ENCODE assay signal across 17 cellular contexts in the genomic region with DNA sequence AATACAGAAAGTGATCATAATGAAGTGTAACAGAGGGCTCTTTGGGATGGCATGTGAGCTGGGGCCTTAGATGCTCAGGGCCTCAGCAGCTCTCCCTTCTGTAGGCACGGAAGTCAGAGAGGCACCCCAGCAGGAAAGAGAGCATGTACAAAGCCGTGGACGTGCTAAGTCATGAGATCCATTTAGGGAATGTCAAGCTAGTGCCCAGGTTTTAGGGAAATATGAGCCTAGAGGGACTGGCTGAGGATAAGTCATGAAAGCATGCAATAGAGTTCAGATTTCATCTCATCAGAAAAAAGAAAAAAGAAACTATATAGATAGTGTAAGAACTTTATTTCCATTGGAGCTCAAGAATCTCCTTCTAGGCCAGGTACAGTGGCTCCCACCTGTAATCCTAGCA.
DNase-seq lines count a peak whose midpoint lies in the region; ATAC-seq and TF ChIP-seq lines count a peak whose summit lies in the region.
"Had no signal": no experiment of that assay in that cellular context is flagged by ENCODE, and none has a peak within 500 bp of the region (broad histone marks: within the 10 kb centered on the region; RNA-seq: fewer than 3 reads in every experiment).

No MANE protein-coding gene starts in this region.

- H4K8ac ChIP-seq in trophoblast cell (ENCODE audit: low read depth, low read length) = no peak overlapping the region

- H3K9ac ChIP-seq in trophoblast cell (ENCODE audit: low read length) = no peak overlapping the region

- H4K91ac ChIP-seq in trophoblast cell (ENCODE audit: low read depth, low read length) = no peak overlapping the region

- CTCF ChIA-PET in activated B cell treated with CpG ODN at 0.5 μM for 24 hours (lab: Charles Lee) (no interaction called here), HEK293T (lab: Yijun Ruan, JAX) (no interaction called here)

- no peak overlapping the region for H2AFZ ChIP-seq in trophoblast cell (ENCODE audit: insufficient read depth, low read length, poor library complexity)
- H2AFZ ChIP-seq: GM23338 had no signal

- no peak overlapping the region for H2BK5ac ChIP-seq in trophoblast cell (ENCODE audit: low read depth, low read length, poor library complexity)

- no peaks in the 10 kb centered on the region for H3K27me3 Mint-ChIP-seq in activated B cell treated with CpG ODN at 0.5 μM for 24 hours
- H3K27me3 Mint-ChIP-seq in stimulated activated memory B cell treated with anti-CD40 and anti-IgM and Interleukin-4, amounts not matched to agents 10 μg/mL and 1 μg/mL and 100 μg/mL, for 72 hours = no peaks in the 10 kb centered on the region

- no peaks in the 10 kb centered on the region for H3K4me1 ChIP-seq in trophoblast cell (ENCODE audit: control insufficient read depth in 1 of 2, insufficient read depth in 2 of 2, low read length in 2 of 2)

- no peak for ATAC-seq in activated B cell treated with CpG ODN at 0.5 μM for 24 hours (ENCODE audit: low read depth)
- ATAC-seq in stimulated activated memory B cell treated with anti-CD40 and anti-IgM and Interleukin-4, amounts not matched to agents 10 μg/mL and 1 μg/mL and 100 μg/mL, for 72 hours = no peak
- ATAC-seq: CD8-positive, alpha-beta T cell; GM23338 had no signal

- no peaks in the 10 kb centered on the region for H3K36me3 ChIP-seq in trophoblast cell (ENCODE audit: control insufficient read depth in 1 of 2, insufficient read depth in 2 of 2, low read length in 2 of 2)

- no peak overlapping the region for H3K4me2 ChIP-seq in trophoblast cell (ENCODE audit: low read length)
- H3K4me2 ChIP-seq: GM23338 had no signal

- H3K36me3 Mint-ChIP-seq in activated B cell treated with CpG ODN at 0.5 μM for 24 hours (ENCODE audit: low read depth) = no peaks in the 10 kb centered on the region
- H3K36me3 Mint-ChIP-seq in stimulated activated memory B cell treated with anti-CD40 and anti-IgM and Interleukin-4, amounts not matched to agents 10 μg/mL and 1 μg/mL and 100 μg/mL, for 72 hours = peaks cover 8% of the 10 kb centered on the region
- H3K36me3 Mint-ChIP-seq: CD8-positive, alpha-beta T cell had no signal

- no peak overlapping the region for H3K27ac ChIP-seq in trophoblast cell (ENCODE audit: low read depth, low read length)
- H3K27ac ChIP-seq: 22Rv1 had no signal

- no peak overlapping the region for H3K4me3 Mint-ChIP-seq in activated B cell treated with CpG ODN at 0.5 μM for 24 hours
- no peak overlapping the region for H3K4me3 Mint-ChIP-seq in stimulated activated memory B cell treated with anti-CD40 and anti-IgM and Interleukin-4, amounts not matched to agents 10 μg/mL and 1 μg/mL and 100 μg/mL, for 72 hours
- H3K4me3 Mint-ChIP-seq: CD8-positive, alpha-beta T cell; GM23338; H9 had no signal

- peaks cover 1% of the 10 kb centered on the region for H3K9me3 ChIP-seq in trophoblast cell (ENCODE audit: insufficient read depth, low read depth, low read length)

- DNase-seq in NCI-H2171 treated with DMSO at 0.1 percent for 48 hours (lab: John Stamatoyannopoulos, UW) (peak; percentile 19), NCI-H2171 (lab: John Stamatoyannopoulos, UW) (no peak), activated B cell treated with CpG ODN at 0.5 μM for 24 hours (no peak), fibroblast of gingiva (ENCODE audit: low read depth) (peak; percentile 44), trophoblast cell (no peak), midbrain (lab: John Stamatoyannopoulos, UW) (no peak), HEK293T (ENCODE audit: extremely low spot score) (no peak)
- DNase-seq: C1 segment of cervical spinal cord; CD8-positive, alpha-beta T cell; COR-L47; DMS153; DMS79 treated with DMSO at 0.1 percent for 48 hours; GDM1; H9 had no signal

- no peaks in the 10 kb centered on the region for H3K9me3 Mint-ChIP-seq in activated B cell treated with CpG ODN at 0.5 μM for 24 hours
- H3K9me3 Mint-ChIP-seq in stimulated activated memory B cell treated with anti-CD40 and anti-IgM and Interleukin-4, amounts not matched to agents 10 μg/mL and 1 μg/mL and 100 μg/mL, for 72 hours = no peaks in the 10 kb centered on the region
- H3K9me3 Mint-ChIP-seq: CD8-positive, alpha-beta T cell; GM23338; H9 had no signal

- H2BK120ac ChIP-seq in trophoblast cell (ENCODE audit: insufficient read depth, low read length, poor library complexity) = no peak overlapping the region

- no peaks in the 10 kb centered on the region for H3K79me2 ChIP-seq in trophoblast cell (ENCODE audit: control insufficient read depth, insufficient read depth, low read length, poor library complexity)

- H3K4ac ChIP-seq in trophoblast cell (ENCODE audit: low read depth, low read length) = no peak overlapping the region

- no peak overlapping the region for H4K12ac ChIP-seq in trophoblast cell (ENCODE audit: low read depth, low read length)

- POLR2A ChIA-PET in activated B cell treated with CpG ODN at 0.5 μM for 24 hours (lab: Charles Lee) = no interaction called here
- POLR2A ChIA-PET in HEK293T (lab: Yijun Ruan, JAX) = no interaction called here

- H3K4me1 Mint-ChIP-seq in activated B cell treated with CpG ODN at 0.5 μM for 24 hours = peaks cover 78% of the 10 kb centered on the region
- H3K4me1 Mint-ChIP-seq in stimulated activated memory B cell treated with anti-CD40 and anti-IgM and Interleukin-4, amounts not matched to agents 10 μg/mL and 1 μg/mL and 100 μg/mL, for 72 hours = peaks cover 53% of the 10 kb centered on the region

- H3K27me3 ChIP-seq in trophoblast cell (ENCODE audit: insufficient read depth, low read length) = no peaks in the 10 kb centered on the region

- H2AK5ac ChIP-seq in trophoblast cell (ENCODE audit: low read length) = no peak overlapping the region

- H3K18ac ChIP-seq in trophoblast cell (ENCODE audit: low read length) = no peak overlapping the region

- H3K79me1 ChIP-seq in trophoblast cell (ENCODE audit: low read length) = no peaks in the 10 kb centered on the region

- intact Hi-C loops in activated B cell treated with CpG ODN at 0.5 μM for 24 hours (cut with micrococcal nuclease) = no loop called here

- H3K27ac Mint-ChIP-seq in activated B cell treated with CpG ODN at 0.5 μM for 24 hours = peak overlapping the region; percentile 90
- peak overlapping the region; percentile 74 for H3K27ac Mint-ChIP-seq in stimulated activated memory B cell treated with anti-CD40 and anti-IgM and Interleukin-4, amounts not matched to agents 10 μg/mL and 1 μg/mL and 100 μg/mL, for 72 hours
- H3K27ac Mint-ChIP-seq: CD8-positive, alpha-beta T cell; GM23338; H9 had no signal

- H3K23ac ChIP-seq in trophoblast cell (ENCODE audit: low read length) = no peak overlapping the region

- no peak overlapping the region for H3K4me3 ChIP-seq in trophoblast cell (ENCODE audit: low read depth, low read length)
- H3K4me3 ChIP-seq: GM23338 had no signal

- H3K14ac ChIP-seq in trophoblast cell (ENCODE audit: low read length) = no peak overlapping the region

- H2BK12ac ChIP-seq in trophoblast cell (ENCODE audit: low read length) = no peak overlapping the region

- no CpG with 5 or more reads among the region's 3 CpGs for WGBS in trophoblast cell (ENCODE audit: extremely low coverage, insufficient coverage, insufficient read length)

- no peak for TF ChIP-seq CTCF in activated B cell treated with CpG ODN at 0.5 μM for 24 hours (IDR thresholded peaks at IDR 0.05)

TF ChIP-seq in HEK293T, 16 proteins besides CTCF, POLR2A, EP300 and RAD21:
- TF ChIP-seq FOXK2 (IDR thresholded peaks at IDR 0.05) (no peak), ZNF384 (IDR thresholded peaks at IDR 0.05) (no peak), FOXM1 (IDR thresholded peaks at IDR 0.05; ENCODE audit: borderline replicate concordance) (no peak), SP1 (IDR thresholded peaks at IDR 0.05) (no peak), L3MBTL2 (conservative IDR thresholded peaks at IDR 0.05) (no peak), SUZ12 (IDR thresholded peaks at IDR 0.05) (no peak), BHLHE40 (IDR thresholded peaks at IDR 0.05; ENCODE audit: borderline replicate concordance) (no peak), TARDBP (IDR thresholded peaks at IDR 0.05) (no peak), HDGF (IDR thresholded peaks at IDR 0.05; ENCODE audit: borderline replicate concordance) (no peak), FOXA1 (IDR thresholded peaks at IDR 0.05) (no peak)

Comparison
In these comparisons a context has a peak if more than half of its experiments do, and no peak if none do; other contexts are left out.
1. DNase-seq: peak in NCI-H2171 treated with DMSO at 0.1 percent for 48 hours (single experiment) and fibroblast of gingiva (single experiment); none in NCI-H2171 (single experiment), activated B cell treated with CpG ODN at 0.5 μM for 24 hours (single experiment), trophoblast cell (0 of 2), midbrain (single experiment) and HEK293T (single experiment).